In genomic region chr13:25397763-25398162, GRCh38 we compare ENCODE assay signal across 9 cellular contexts.
"Had no signal": no experiment of that assay in that cellular context is flagged by ENCODE, and none has a peak within 500 bp of the region (broad histone marks: within the 10 kb centered on the region; RNA-seq: fewer than 3 reads in every experiment).

No MANE protein-coding gene starts in this region.

- H3K4me3 ChIP-seq: HAP-1, K562 had no signal

- DNase-seq: GOT3, H7, HFFc6, IMR-90, KG1 had no signal

- H3K4me3 Mint-ChIP-seq: HFFc6 had no signal

- H3K9me3 ChIP-seq: HAP-1 had no signal

- ATAC-seq: HCT116, K562 had no signal

- H3K4me1 ChIP-seq: HAP-1 had no signal

- H3K9me3 Mint-ChIP-seq: HFFc6 had no signal

- H3K36me3 ChIP-seq: HAP-1 had no signal

- H3K27ac Mint-ChIP-seq: HFFc6 had no signal

- H3K27ac ChIP-seq: HL-60 had no signal
